ENCODE assay signal across 8 cellular contexts in the genomic region with DNA sequence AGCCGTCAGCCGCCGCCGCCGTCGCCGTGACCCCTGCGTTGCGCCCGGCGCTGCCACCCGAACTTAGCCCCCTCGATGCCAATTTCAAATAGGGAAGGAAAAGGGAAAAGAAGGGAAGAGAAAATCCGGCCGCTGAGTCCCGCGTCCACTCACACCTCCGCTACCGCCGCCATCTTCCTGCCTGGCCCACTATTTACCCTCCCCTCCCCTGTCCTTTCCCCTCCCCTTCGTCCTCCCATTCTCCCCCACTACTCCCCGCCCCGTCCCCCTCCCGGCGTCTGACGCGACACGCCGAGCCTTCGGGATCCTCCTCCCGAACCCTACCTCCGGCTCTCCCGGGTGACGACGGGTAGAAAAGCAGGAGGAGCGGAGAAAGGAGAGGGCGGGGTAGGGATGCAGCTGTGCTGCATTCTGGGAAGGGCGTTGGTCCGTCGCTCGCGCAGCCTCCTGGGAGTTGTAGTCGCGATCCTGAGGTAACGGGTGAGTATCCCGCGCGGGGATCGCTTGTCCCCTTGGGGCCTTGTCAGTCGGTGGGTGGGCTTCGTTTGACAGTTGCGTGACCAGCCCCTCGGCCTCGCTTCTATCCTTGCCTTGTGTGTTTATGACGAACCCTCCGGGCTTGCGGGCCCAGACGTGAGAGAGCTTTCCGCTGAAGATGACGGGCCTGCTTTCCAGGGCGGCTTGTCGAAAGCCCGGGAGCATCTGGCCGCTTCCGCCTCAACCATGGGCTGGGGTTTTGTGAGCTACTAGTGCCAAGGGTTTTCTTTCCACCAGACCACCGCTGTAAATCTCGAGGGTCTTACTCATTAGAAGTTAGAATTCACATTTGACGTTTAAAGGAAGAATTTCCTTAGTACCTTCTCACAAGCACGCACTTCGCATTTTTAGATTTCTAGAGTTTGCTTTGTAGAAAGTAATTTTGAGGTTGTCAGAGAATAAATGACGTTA. TPM values are rescaled to one million over a fixed set of nuclear protein-coding genes. Genes with fewer than 3 reads are reported as not detected.
DNase-seq lines count a peak whose midpoint lies in the region; ATAC-seq, FAIRE-seq and TF ChIP-seq lines count a peak whose summit lies in the region.

A gene with protein sequence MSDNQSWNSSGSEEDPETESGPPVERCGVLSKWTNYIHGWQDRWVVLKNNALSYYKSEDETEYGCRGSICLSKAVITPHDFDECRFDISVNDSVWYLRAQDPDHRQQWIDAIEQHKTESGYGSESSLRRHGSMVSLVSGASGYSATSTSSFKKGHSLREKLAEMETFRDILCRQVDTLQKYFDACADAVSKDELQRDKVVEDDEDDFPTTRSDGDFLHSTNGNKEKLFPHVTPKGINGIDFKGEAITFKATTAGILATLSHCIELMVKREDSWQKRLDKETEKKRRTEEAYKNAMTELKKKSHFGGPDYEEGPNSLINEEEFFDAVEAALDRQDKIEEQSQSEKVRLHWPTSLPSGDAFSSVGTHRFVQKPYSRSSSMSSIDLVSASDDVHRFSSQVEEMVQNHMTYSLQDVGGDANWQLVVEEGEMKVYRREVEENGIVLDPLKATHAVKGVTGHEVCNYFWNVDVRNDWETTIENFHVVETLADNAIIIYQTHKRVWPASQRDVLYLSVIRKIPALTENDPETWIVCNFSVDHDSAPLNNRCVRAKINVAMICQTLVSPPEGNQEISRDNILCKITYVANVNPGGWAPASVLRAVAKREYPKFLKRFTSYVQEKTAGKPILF (minus strand): TSS at position 195 of the 948 bp plus-strand sequence. CDS start 422 bp downstream, outside the sequence.
A gene (plus strand): TSS at position 457 of the 948 bp plus-strand sequence.

- no peaks in the 10 kb centered on the region for H3K27me3 Mint-ChIP-seq in activated T-cell treated with anti-CD3 and anti-CD28 coated beads, Interleukin-2, amount 50 U/mL, for 72 hours (ENCODE audit: low read depth)

- no peaks in the 10 kb centered on the region for H3K36me3 ChIP-seq in KOPT-K1 (ENCODE audit: insufficient read depth, low read length)
- no peaks in the 10 kb centered on the region for H3K36me3 ChIP-seq in esophagus muscularis mucosa

- peak; percentile 69 for FAIRE-seq in RCC 7860 (lab: Jason Lieb, UNC)

- TF ChIP-seq CTCF in esophagus muscularis mucosa (IDR thresholded peaks at IDR 0.05) = peak in 1 of 3 experiments; percentile 14

- H3K4me1 ChIP-seq in esophagus muscularis mucosa = peaks cover 24 to 55% (median 43%) of the 10 kb centered on the region in 4 donors

- WGBS in esophagus muscularis mucosa = 2% methylated on average over 18 of the region's 71 CpGs

- H3K27ac ChIP-seq in KOPT-K1 (ENCODE audit: low read depth, low read length, poor library complexity, severe bottlenecking) = peak within 1 kb of the TSS; percentile 77
- H3K27ac ChIP-seq in esophagus muscularis mucosa (replicated peaks in 1 of 4) = peak within 1 kb of the TSS; percentile 89 to 97 (median 91)

- TF ChIP-seq EP300 in esophagus muscularis mucosa (IDR thresholded peaks at IDR 0.05) = no peak

- peaks cover 2 to 16% of the 10 kb centered on the region in 2 donors for H3K36me3 Mint-ChIP-seq in activated T-cell treated with anti-CD3 and anti-CD28 coated beads, Interleukin-2, amount 50 U/mL, for 72 hours (ENCODE audit: insufficient read depth in 2 of 2)

- H3K9me3 Mint-ChIP-seq in activated T-cell treated with anti-CD3 and anti-CD28 coated beads, Interleukin-2, amount 50 U/mL, for 72 hours = peaks cover 0 to 5% of the 10 kb centered on the region in 2 donors

- H3K27ac Mint-ChIP-seq in activated T-cell treated with anti-CD3 and anti-CD28 coated beads, Interleukin-2, amount 50 U/mL, for 72 hours = peak within 1 kb of the TSS; percentile 89

- intact Hi-C loops in esophagus muscularis mucosa (cut with DNase I) = loop anchor here (2.0 to 5.0 kb wide), 2 partner anchors 56 to 175 kb away; a partner anchor contains a TSS

- peak within 1 kb of the TSS; percentile 96 to 99 for H3K4me3 Mint-ChIP-seq in activated T-cell treated with anti-CD3 and anti-CD28 coated beads, Interleukin-2, amount 50 U/mL, for 72 hours

- DNase-seq in DMS79 (lab: John Stamatoyannopoulos, UW) (peak; percentile 90), RCC 7860 (ENCODE audit: low spot score) (peak; percentile 82), esophagus muscularis mucosa (ENCODE audit: extremely low spot score) (peak; percentile 99), myocyte (ENCODE audit: low read depth) (peak; percentile 99)
- peak; percentile 93 to 96 for DNase-seq in activated T-cell treated with anti-CD3 and anti-CD28 coated beads, Interleukin-2, amount 50 U/mL, for 72 hours
- peak; percentile 86 to 98 for DNase-seq in stimulated activated CD8-positive, alpha-beta memory T cell treated with anti-CD3 and anti-CD28 coated beads, Interleukin-7, amount 100 ng/mL, for 48 hours (ENCODE audit: extremely low read depth in 1 of 2, low read depth in 1 of 2)

- peak; percentile 63 for TF ChIP-seq POLR2A in esophagus muscularis mucosa (IDR thresholded peaks at IDR 0.05; ENCODE audit: low read depth)

- peaks cover 6% of the 10 kb centered on the region for H3K9me3 ChIP-seq in KOPT-K1 (ENCODE audit: insufficient read depth, low read length, poor library complexity, severe bottlenecking)
- H3K9me3 ChIP-seq in esophagus muscularis mucosa = no peaks in the 10 kb centered on the region

- no peaks in the 10 kb centered on the region for H3K27me3 ChIP-seq in esophagus muscularis mucosa

- peak within 1 kb of the TSS; percentile 69 to 97 (median 90) for H3K4me3 ChIP-seq in esophagus muscularis mucosa

- peaks cover 66% of the 10 kb centered on the region for H3K4me1 Mint-ChIP-seq in activated T-cell treated with anti-CD3 and anti-CD28 coated beads, Interleukin-2, amount 50 U/mL, for 72 hours (ENCODE audit: low read depth)

- ATAC-seq in GM21786 (IDR thresholded peaks at IDR 0.05; ENCODE audit: unreplicated experiment) = peak; percentile 83
- peak; percentile 93 to 94 for ATAC-seq in activated T-cell treated with anti-CD3 and anti-CD28 coated beads, Interleukin-2, amount 50 U/mL, for 72 hours (replicated peaks in 1 of 2)

RNA-seq across cellular contexts. Expression of the first gene that starts in this region (rescaled TPM):
- total RNA-seq in activated T-cell treated with anti-CD3 and anti-CD28 coated beads, Interleukin-2, amount 50 U/mL, for 72 hours = 10 to 100 TPM; 31.9 to 34.9 TPM
- total RNA-seq in esophagus muscularis mucosa = 10 to 100 TPM; 28.5 to 45.3 (median 35.8) TPM
- 18.2 and 30.1 TPM in 2 replicates for total RNA-seq in myocyte
- polyA plus RNA-seq in myocyte (2012) = 27.7 TPM

RNA-seq across cellular contexts. Expression of the second gene that starts in this region (rescaled TPM):
- 10 to 100 TPM; 31.4 to 34.2 TPM for total RNA-seq in activated T-cell treated with anti-CD3 and anti-CD28 coated beads, Interleukin-2, amount 50 U/mL, for 72 hours
- 10 to 100 TPM; 22.6 to 37.0 (median 32.3) TPM for total RNA-seq in esophagus muscularis mucosa
- 37.7 and 40.1 TPM in 2 replicates for total RNA-seq in myocyte
- polyA plus RNA-seq in myocyte (2012) = 6.4 TPM

Comparison
In these comparisons a context has a peak if more than half of its experiments do, and no peak if none do; other contexts are left out.
1. Peak in every context shown above with its lines: DNase-seq, ATAC-seq, H3K4me3 ChIP-seq and H3K27ac ChIP-seq.